In the genomic region with DNA sequence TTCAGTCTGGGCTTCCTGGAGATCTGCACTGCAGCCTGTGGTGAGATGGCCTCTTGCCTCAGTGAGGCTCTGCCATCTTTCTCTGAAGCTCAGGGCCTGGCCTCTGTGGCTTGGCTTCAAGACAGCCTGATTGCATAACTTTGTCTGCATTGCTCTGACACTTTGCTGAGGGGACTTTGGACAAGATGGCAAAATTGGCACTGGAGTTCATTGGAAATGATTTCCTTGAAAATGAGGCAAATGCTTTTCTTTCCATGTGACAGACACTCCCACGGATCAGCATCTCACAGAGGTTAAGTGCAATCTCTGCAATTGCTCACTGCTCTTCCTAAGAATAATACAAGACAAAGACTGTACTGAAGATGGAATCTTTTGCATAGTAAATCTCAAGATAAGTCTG, we compare ENCODE assay signal across 12 cellular contexts.
"Had no signal": no experiment of that assay in that cellular context is flagged by ENCODE, and none has a peak within 500 bp of the region (broad histone marks: within the 10 kb centered on the region; RNA-seq: fewer than 3 reads in every experiment).

No MANE protein-coding gene starts in this region.

- H3K9me3 ChIP-seq: colonic mucosa, testis had no signal

- H3K27me3 ChIP-seq: colonic mucosa, testis had no signal

- H3K4me3 ChIP-seq: colonic mucosa, testis had no signal

- H3K4me1 ChIP-seq: colonic mucosa, testis had no signal

- H3K36me3 ChIP-seq: colonic mucosa had no signal

- DNase-seq: activated CD4-positive, alpha-beta T cell treated with anti-CD3 and anti-CD28 coated beads for 36 hours; activated CD8-positive, alpha-beta memory T cell treated with anti-CD3 and anti-CD28 coated beads, Interleukin-2, amount 50 U/mL, for 48 hours; activated CD8-positive, alpha-beta T cell treated with anti-CD3 and anti-CD28 coated beads for 36 hours; activated naive CD4-positive, alpha-beta T cell treated with anti-CD3 and anti-CD28 coated beads for 36 hours; colonic mucosa; effector CD4-positive, alpha-beta T cell; left colon; stimulated activated CD4-positive, alpha-beta T cell treated with anti-CD3 and anti-CD28 coated beads, Interleukin-4, amount 100 ng/mL, for 1 hour; stimulated activated CD8-positive, alpha-beta memory T cell treated with anti-CD3 and anti-CD28 coated beads, Interleukin-4, amount 100 ng/mL, for 48 hours; T-helper 9 cell; testis had no signal

- H3K27ac ChIP-seq: colonic mucosa, testis, VCaP had no signal
